In genomic region chr1:207500306-207500705, GRCh38 we compare ENCODE assay signal across 21 cellular contexts. TPM values are rescaled to one million over a fixed set of nuclear protein-coding genes. Genes with fewer than 3 reads are reported as not detected.
DNase-seq lines count a peak whose midpoint lies in the region; ATAC-seq, FAIRE-seq and TF ChIP-seq lines count a peak whose summit lies in the region.
"Had no signal": no experiment of that assay in that cellular context is flagged by ENCODE, and none has a peak within 500 bp of the region (broad histone marks: within the 10 kb centered on the region; RNA-seq: fewer than 3 reads in every experiment).

No MANE protein-coding gene starts in this region.

- in situ Hi-C loops in GM13977 (cut with MboI; ENCODE audit: low pct_unique_long_range_greater_than_20kb, low sequenced_read_pairs, unreplicated experiment): no loop called here

- no peak overlapping the region for H3K27ac Mint-ChIP-seq in T-helper 2 cell treated with Interferon-gamma antibody and Interleukin-4, amounts not matched to agents 5 μg/mL and 100 μg/mL, for 36 hours
- H3K27ac Mint-ChIP-seq in memory B cell: peak overlapping the region; percentile 56
- H3K27ac Mint-ChIP-seq: CD4-positive, alpha-beta memory T cell had no signal

- H3K27me3 Mint-ChIP-seq in activated T-cell treated with anti-CD3 and anti-CD28 coated beads, Interleukin-2, amount 50 U/mL, for 4 hours (ENCODE audit: low read depth): peaks cover 29% of the 10 kb centered on the region
- peaks cover 49% of the 10 kb centered on the region for H3K27me3 Mint-ChIP-seq in T-helper 2 cell treated with Interferon-gamma antibody and Interleukin-4, amounts not matched to agents 5 μg/mL and 100 μg/mL, for 36 hours (ENCODE audit: low read depth)
- H3K27me3 Mint-ChIP-seq in memory B cell: no peaks in the 10 kb centered on the region

- peaks cover 18% of the 10 kb centered on the region for H3K4me1 Mint-ChIP-seq in activated T-cell treated with anti-CD3 and anti-CD28 coated beads, Interleukin-2, amount 50 U/mL, for 4 hours (ENCODE audit: low read depth)
- peaks cover 11% of the 10 kb centered on the region for H3K4me1 Mint-ChIP-seq in T-helper 2 cell treated with Interferon-gamma antibody and Interleukin-4, amounts not matched to agents 5 μg/mL and 100 μg/mL, for 36 hours (ENCODE audit: low read depth)
- H3K4me1 Mint-ChIP-seq in memory B cell: peaks cover 37% of the 10 kb centered on the region

- peak; percentile 33 to 73 for ATAC-seq in activated CD4-positive, CD25-positive, alpha-beta regulatory T cell treated with anti-CD3 and anti-CD28 coated beads, Interleukin-2, amount 50 U/mL, for 24 hours
- peak; percentile 62 to 75 for ATAC-seq in activated T-cell treated with anti-CD3 and anti-CD28 coated beads, Interleukin-2, amount 50 U/mL, for 4 hours
- ATAC-seq in memory B cell (ENCODE audit: low read depth): no peak

- no peaks in the 10 kb centered on the region for H3K9me3 Mint-ChIP-seq in activated T-cell treated with anti-CD3 and anti-CD28 coated beads, Interleukin-2, amount 50 U/mL, for 4 hours
- H3K9me3 Mint-ChIP-seq in T-helper 2 cell treated with Interferon-gamma antibody and Interleukin-4, amounts not matched to agents 5 μg/mL and 100 μg/mL, for 36 hours: no peaks in the 10 kb centered on the region
- no peaks in the 10 kb centered on the region for H3K9me3 Mint-ChIP-seq in memory B cell
- H3K9me3 Mint-ChIP-seq: CD4-positive, alpha-beta memory T cell; IgD-negative memory B cell had no signal

- no peak for TF ChIP-seq CTCF in GM13977 (IDR thresholded peaks at IDR 0.05; ENCODE audit: extremely low read depth, insufficient read depth, missing control alignments)

- no peak overlapping the region for H3K4me3 Mint-ChIP-seq in activated T-cell treated with anti-CD3 and anti-CD28 coated beads, Interleukin-2, amount 50 U/mL, for 4 hours
- H3K4me3 Mint-ChIP-seq in T-helper 2 cell treated with Interferon-gamma antibody and Interleukin-4, amounts not matched to agents 5 μg/mL and 100 μg/mL, for 36 hours: no peak overlapping the region
- no peak overlapping the region for H3K4me3 Mint-ChIP-seq in memory B cell
- H3K4me3 Mint-ChIP-seq: CD4-positive, alpha-beta memory T cell had no signal

- no peaks in the 10 kb centered on the region for H3K36me3 Mint-ChIP-seq in activated T-cell treated with anti-CD3 and anti-CD28 coated beads, Interleukin-2, amount 50 U/mL, for 4 hours (ENCODE audit: insufficient read depth)
- H3K36me3 Mint-ChIP-seq in T-helper 2 cell treated with Interferon-gamma antibody and Interleukin-4, amounts not matched to agents 5 μg/mL and 100 μg/mL, for 36 hours (ENCODE audit: low read depth): no peaks in the 10 kb centered on the region
- peaks cover 3% of the 10 kb centered on the region for H3K36me3 Mint-ChIP-seq in memory B cell
- H3K36me3 Mint-ChIP-seq: CD4-positive, alpha-beta memory T cell; IgD-negative memory B cell had no signal

- DNase-seq in activated CD4-positive, CD25-positive, alpha-beta regulatory T cell (lab: John Stamatoyannopoulos, UW): no peak
- no peak for DNase-seq in activated T-cell treated with anti-CD3 and anti-CD28 coated beads, Interleukin-2, amount 50 U/mL, for 4 hours
- DNase-seq in activated T-cell treated with anti-CD3 and anti-CD28 coated beads, Interleukin-2, amount 50 U/mL, for 48 hours: no peak
- peak; percentile 29 for DNase-seq in T-helper 2 cell treated with Interferon-gamma antibody and Interleukin-4, amounts not matched to agents 5 μg/mL and 100 μg/mL, for 36 hours (ENCODE audit: low spot score)
- DNase-seq in memory B cell (ENCODE audit: low spot score in 2 of 2) (no peak), HTR-8/SVneo (ENCODE audit: insufficient read length, low spot score) (no peak), GM13977 (ENCODE audit: low spot score) (no peak)
- DNase-seq: Caco-2; CD4-positive, alpha-beta memory T cell; DND-41; Kasumi-1; NCI-H1694; NCI-H2081; NCI-H2171; NCI-H524 treated with DMSO at 0.1 percent for 48 hours; NCI-H82 had no signal

- no peak for FAIRE-seq in HTR-8/SVneo (lab: Jason Lieb, UNC)
- FAIRE-seq: H54, RCC 7860 had no signal

RNA-seq across cellular contexts. Expression of gene CR1, which starts 4.3 kb away (rescaled TPM):
- total RNA-seq in activated T-cell treated with anti-CD3 and anti-CD28 coated beads, Interleukin-2, amount 50 U/mL, for 4 hours: under 1 TPM in 2 of 3 donors, not detected in 1; 0.05 to 0.11 TPM
- total RNA-seq: Caco-2, MCF 10A had no signal

RNA-seq across cellular contexts. Expression of gene CR2, which starts 46.2 kb away (rescaled TPM):
- 1 to 10 TPM in 2 of 3 donors, under 1 TPM in 1; 0.43 to 1.1 (median 1.1) TPM for total RNA-seq in activated T-cell treated with anti-CD3 and anti-CD28 coated beads, Interleukin-2, amount 50 U/mL, for 4 hours
- total RNA-seq: MCF 10A had no signal
